2 cellular contexts compared by ENCODE assay signal in the genomic region with DNA sequence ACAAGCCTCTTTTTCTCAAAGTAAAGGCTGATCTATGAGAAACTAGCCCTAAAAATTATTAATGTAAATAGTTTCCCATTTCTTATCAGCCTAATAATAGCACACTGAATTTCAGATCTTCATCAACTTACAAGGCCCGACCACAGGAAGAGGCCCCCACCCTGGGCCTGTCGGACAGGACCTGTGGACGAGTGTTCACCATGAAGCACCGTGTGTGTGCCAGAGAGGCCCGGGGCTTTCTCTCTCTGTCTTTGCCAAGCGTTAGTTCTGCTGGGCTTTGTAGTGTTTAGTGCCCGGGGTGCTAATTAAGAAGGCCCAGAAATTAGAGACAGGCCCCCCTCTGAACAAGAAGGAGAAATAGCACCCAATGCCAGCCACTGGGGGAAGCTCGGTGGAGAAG.
TF ChIP-seq lines count a peak whose summit lies in the region.

No MANE protein-coding gene starts in this region.

TF ChIP-seq in SK-N-SH, 30 proteins besides CTCF, POLR2A, EP300 and RAD21 (continued from another document):
- no peak for TF ChIP-seq FOXM1 (IDR thresholded peaks at IDR 0.05; ENCODE audit: low read depth)
- TF ChIP-seq GATA2 (CRISPR knock-in tag; IDR thresholded peaks at IDR 0.05) = no peak
- no peak for TF ChIP-seq CHD2 (IDR thresholded peaks at IDR 0.05; ENCODE audit: low read length, partially characterized antibody)
- no peak for TF ChIP-seq NRF1 (IDR thresholded peaks at IDR 0.05; ENCODE audit: low read depth, low read length)

TF ChIP-seq in SK-N-SH treated with all-trans-retinoic acid at 6 μM for 48 hours, 23 proteins besides CTCF, POLR2A, EP300 and RAD21 (continued from another document):
- TF ChIP-seq, protein P1, sequence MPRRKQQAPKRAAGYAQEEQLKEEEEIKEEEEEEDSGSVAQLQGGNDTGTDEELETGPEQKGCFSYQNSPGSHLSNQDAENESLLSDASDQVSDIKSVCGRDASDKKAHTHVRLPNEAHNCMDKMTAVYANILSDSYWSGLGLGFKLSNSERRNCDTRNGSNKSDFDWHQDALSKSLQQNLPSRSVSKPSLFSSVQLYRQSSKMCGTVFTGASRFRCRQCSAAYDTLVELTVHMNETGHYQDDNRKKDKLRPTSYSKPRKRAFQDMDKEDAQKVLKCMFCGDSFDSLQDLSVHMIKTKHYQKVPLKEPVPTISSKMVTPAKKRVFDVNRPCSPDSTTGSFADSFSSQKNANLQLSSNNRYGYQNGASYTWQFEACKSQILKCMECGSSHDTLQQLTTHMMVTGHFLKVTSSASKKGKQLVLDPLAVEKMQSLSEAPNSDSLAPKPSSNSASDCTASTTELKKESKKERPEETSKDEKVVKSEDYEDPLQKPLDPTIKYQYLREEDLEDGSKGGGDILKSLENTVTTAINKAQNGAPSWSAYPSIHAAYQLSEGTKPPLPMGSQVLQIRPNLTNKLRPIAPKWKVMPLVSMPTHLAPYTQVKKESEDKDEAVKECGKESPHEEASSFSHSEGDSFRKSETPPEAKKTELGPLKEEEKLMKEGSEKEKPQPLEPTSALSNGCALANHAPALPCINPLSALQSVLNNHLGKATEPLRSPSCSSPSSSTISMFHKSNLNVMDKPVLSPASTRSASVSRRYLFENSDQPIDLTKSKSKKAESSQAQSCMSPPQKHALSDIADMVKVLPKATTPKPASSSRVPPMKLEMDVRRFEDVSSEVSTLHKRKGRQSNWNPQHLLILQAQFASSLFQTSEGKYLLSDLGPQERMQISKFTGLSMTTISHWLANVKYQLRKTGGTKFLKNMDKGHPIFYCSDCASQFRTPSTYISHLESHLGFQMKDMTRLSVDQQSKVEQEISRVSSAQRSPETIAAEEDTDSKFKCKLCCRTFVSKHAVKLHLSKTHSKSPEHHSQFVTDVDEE (CRISPR knock-in tag; IDR thresholded peaks at IDR 0.05) = no peak
- TF ChIP-seq ISL1 (CRISPR knock-in tag; IDR thresholded peaks at IDR 0.05) = no peak
- TF ChIP-seq ZC3H10 (CRISPR knock-in tag; IDR thresholded peaks at IDR 0.05) = no peak
- TF ChIP-seq ESRRG (CRISPR knock-in tag; IDR thresholded peaks at IDR 0.05) = no peak
- TF ChIP-seq, protein P2, sequence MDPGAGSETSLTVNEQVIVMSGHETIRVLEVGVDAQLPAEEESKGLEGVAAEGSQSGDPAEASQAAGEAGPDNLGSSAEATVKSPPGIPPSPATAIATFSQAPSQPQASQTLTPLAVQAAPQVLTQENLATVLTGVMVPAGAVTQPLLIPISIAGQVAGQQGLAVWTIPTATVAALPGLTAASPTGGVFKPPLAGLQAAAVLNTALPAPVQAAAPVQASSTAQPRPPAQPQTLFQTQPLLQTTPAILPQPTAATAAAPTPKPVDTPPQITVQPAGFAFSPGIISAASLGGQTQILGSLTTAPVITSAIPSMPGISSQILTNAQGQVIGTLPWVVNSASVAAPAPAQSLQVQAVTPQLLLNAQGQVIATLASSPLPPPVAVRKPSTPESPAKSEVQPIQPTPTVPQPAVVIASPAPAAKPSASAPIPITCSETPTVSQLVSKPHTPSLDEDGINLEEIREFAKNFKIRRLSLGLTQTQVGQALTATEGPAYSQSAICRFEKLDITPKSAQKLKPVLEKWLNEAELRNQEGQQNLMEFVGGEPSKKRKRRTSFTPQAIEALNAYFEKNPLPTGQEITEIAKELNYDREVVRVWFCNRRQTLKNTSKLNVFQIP (CRISPR knock-in tag; IDR thresholded peaks at IDR 0.05; ENCODE audit: borderline replicate concordance, low read depth) = no peak
TF ChIP-seq in SK-N-SH treated with all-trans-retinoic acid at 6 μM for 48 hours: peak in this region for 0.
